Comparison of ENCODE assay signal across 17 cellular contexts in genomic region chr13:98521461-98521860, GRCh38. TPM values are rescaled to one million over a fixed set of nuclear protein-coding genes. Genes with fewer than 3 reads are reported as not detected.
DNase-seq lines count a peak whose midpoint lies in the region; ATAC-seq and TF ChIP-seq lines count a peak whose summit lies in the region.
"Had no signal": no experiment of that assay in that cellular context is flagged by ENCODE, and none has a peak within 500 bp of the region (broad histone marks: within the 10 kb centered on the region; RNA-seq: fewer than 3 reads in every experiment).

No MANE protein-coding gene starts in this region.

- H3K14ac ChIP-seq in neuronal stem cell (ENCODE audit: low read length), result no peak overlapping the region

- no peak overlapping the region for H2BK12ac ChIP-seq in neuronal stem cell (ENCODE audit: low read length)

- CTCF ChIA-PET in T-cell (lab: Charles Lee), result interaction anchor here in 1 of 2 donors (1.2 kb wide), 1 partner anchor 17 kb away, joined by 3 read pairs; no protein-coding TSS in a partner anchor

- H3K27ac Mint-ChIP-seq in T-cell (peak overlapping the region; percentile 46 to 78), endothelial cell (ENCODE audit: unreplicated experiment) (peak overlapping the region; percentile 50)
- H3K27ac Mint-ChIP-seq in stimulated activated naive B cell treated with anti-CD40 and anti-IgM and Interleukin-4, amounts not matched to agents 10 μg/mL and 1 μg/mL and 100 μg/mL, for 72 hours, result peak overlapping the region; percentile 94

- H3K36me3 ChIP-seq in neuronal stem cell (replicated peaks in 1 of 2; ENCODE audit: control insufficient read depth in 2 of 2, insufficient read depth in 2 of 2, low read length in 2 of 2), result peaks cover 6 to 31% of the 10 kb centered on the region in 2 donors

- no peaks in the 10 kb centered on the region for H3K27me3 ChIP-seq in neuronal stem cell (ENCODE audit: control insufficient read depth in 3 of 3, insufficient read depth in 3 of 3, low read depth in 1 of 3, low read length in 3 of 3)
- H3K27me3 ChIP-seq: ascending aorta, SJSA1 had no signal

- H3K79me1 ChIP-seq in neuronal stem cell (ENCODE audit: low read depth, low read length), result peaks cover 14% of the 10 kb centered on the region

- H2AK5ac ChIP-seq in neuronal stem cell (ENCODE audit: low read depth, low read length), result no peak overlapping the region

- no CpG with 5 or more reads among the region's 10 CpGs for WGBS in neuronal stem cell (ENCODE audit: extremely low coverage in 2 of 2, insufficient read length in 2 of 2, insufficient replicate concordance in 1 of 2), 2 donors

- H3K4me1 Mint-ChIP-seq in T-cell (peaks cover 88 to 99% (median 98%) of the 10 kb centered on the region in 3 donors), endothelial cell (ENCODE audit: unreplicated experiment) (peaks cover 45% of the 10 kb centered on the region)
- H3K4me1 Mint-ChIP-seq in stimulated activated naive B cell treated with anti-CD40 and anti-IgM and Interleukin-4, amounts not matched to agents 10 μg/mL and 1 μg/mL and 100 μg/mL, for 72 hours, result peaks cover 72 to 96% of the 10 kb centered on the region in 2 donors

- H3K4me3 ChIP-seq in neuronal stem cell (ENCODE audit: low read length in 2 of 2), result no peak overlapping the region
- H3K4me3 ChIP-seq: ascending aorta, PC-9, SJSA1, thoracic aorta had no signal

- H2AFZ ChIP-seq in neuronal stem cell (ENCODE audit: low read length), result no peak overlapping the region
- H2AFZ ChIP-seq: PC-9 had no signal

- H4K91ac ChIP-seq in neuronal stem cell (ENCODE audit: low read depth, low read length, poor library complexity), result no peak overlapping the region

- no peak overlapping the region for H3K4me2 ChIP-seq in neuronal stem cell (ENCODE audit: insufficient read depth, low read length, poor library complexity, severe bottlenecking)
- H3K4me2 ChIP-seq: PC-9 had no signal

- POLR2A ChIA-PET in T-cell (lab: Charles Lee), result no interaction called here

- DNase-seq in activated CD8-positive, alpha-beta memory T cell treated with anti-CD3 and anti-CD28 coated beads for 24 hours, result peak; percentile 47
- no peak for DNase-seq in activated CD8-positive, alpha-beta memory T cell treated with anti-CD3 and anti-CD28 coated beads, Interleukin-2, amount 50 U/mL, for 48 hours
- DNase-seq in T-cell (no peak), endothelial cell (ENCODE audit: low spot score) (no peak), neuronal stem cell (ENCODE audit: low spot score) (no peak), NOMO-1 treated with DMSO at 0.1 percent for 48 hours (lab: John Stamatoyannopoulos, UW; ENCODE audit: unreplicated experiment) (no peak)
- no peak for DNase-seq in stimulated activated naive B cell treated with anti-CD40 and anti-IgM and Interleukin-4, amounts not matched to agents 10 μg/mL and 1 μg/mL and 100 μg/mL, for 72 hours
- DNase-seq: activated effector memory CD4-positive, alpha-beta T cell treated with anti-CD3 and anti-CD28 coated beads, Interleukin-2, amount 50 U/mL, for 16 hours; DMS79 treated with DMSO at 0.1 percent for 48 hours; hippocampal formation; PC-9; stimulated activated CD4-positive, alpha-beta T cell treated with anti-CD3 and anti-CD28 coated beads, Interleukin-4, amount 100 ng/mL, for 4 hours had no signal

- H4K8ac ChIP-seq in neuronal stem cell (ENCODE audit: low read depth, low read length), result no peak overlapping the region

- no peak overlapping the region for H2BK120ac ChIP-seq in neuronal stem cell (ENCODE audit: low read depth, low read length)

- H3K9ac ChIP-seq in neuronal stem cell (ENCODE audit: low read depth, low read length, poor library complexity), result no peak overlapping the region

- peaks cover 33 to 34% of the 10 kb centered on the region in 2 donors for H3K4me1 ChIP-seq in neuronal stem cell (ENCODE audit: control insufficient read depth in 2 of 2, insufficient read depth in 1 of 2, low read depth in 1 of 2, low read length in 2 of 2)
- H3K4me1 ChIP-seq: ascending aorta had no signal

- H3K27me3 Mint-ChIP-seq in T-cell (no peaks in the 10 kb centered on the region), endothelial cell (ENCODE audit: unreplicated experiment) (peaks cover 15% of the 10 kb centered on the region)
- H3K27me3 Mint-ChIP-seq in stimulated activated naive B cell treated with anti-CD40 and anti-IgM and Interleukin-4, amounts not matched to agents 10 μg/mL and 1 μg/mL and 100 μg/mL, for 72 hours, result no peaks in the 10 kb centered on the region

- ATAC-seq in T-cell (replicated peaks in 1 of 4) (no peak), HG03025 (IDR thresholded peaks at IDR 0.05; ENCODE audit: low FRiP score, unreplicated experiment) (no peak)
- ATAC-seq in stimulated activated naive B cell treated with anti-CD40 and anti-IgM and Interleukin-4, amounts not matched to agents 10 μg/mL and 1 μg/mL and 100 μg/mL, for 72 hours (replicated peaks), result no peak

- no peaks in the 10 kb centered on the region for H3K9me3 Mint-ChIP-seq in T-cell
- H3K9me3 Mint-ChIP-seq in endothelial cell (ENCODE audit: unreplicated experiment), result no peaks in the 10 kb centered on the region
- peaks cover 0 to 4% of the 10 kb centered on the region in 2 donors for H3K9me3 Mint-ChIP-seq in stimulated activated naive B cell treated with anti-CD40 and anti-IgM and Interleukin-4, amounts not matched to agents 10 μg/mL and 1 μg/mL and 100 μg/mL, for 72 hours
- H3K9me3 Mint-ChIP-seq: CD14-positive monocyte had no signal

- H3K27ac ChIP-seq in neuronal stem cell (replicated peaks; ENCODE audit: low read length), result no peak overlapping the region
- H3K27ac ChIP-seq: ascending aorta, PC-9, SJSA1, thoracic aorta had no signal

- no peak overlapping the region for H3K23ac ChIP-seq in neuronal stem cell (ENCODE audit: low read depth, low read length, poor library complexity)

- H3K4me3 Mint-ChIP-seq in T-cell (no peak overlapping the region), endothelial cell (ENCODE audit: unreplicated experiment) (no peak overlapping the region)
- no peak overlapping the region for H3K4me3 Mint-ChIP-seq in stimulated activated naive B cell treated with anti-CD40 and anti-IgM and Interleukin-4, amounts not matched to agents 10 μg/mL and 1 μg/mL and 100 μg/mL, for 72 hours
- H3K4me3 Mint-ChIP-seq: CD14-positive monocyte had no signal

- peaks cover 20% of the 10 kb centered on the region for H3K36me3 Mint-ChIP-seq in T-cell
- peaks cover 3% of the 10 kb centered on the region for H3K36me3 Mint-ChIP-seq in endothelial cell (ENCODE audit: low read depth, unreplicated experiment)
- peaks cover 16 to 36% of the 10 kb centered on the region in 2 donors for H3K36me3 Mint-ChIP-seq in stimulated activated naive B cell treated with anti-CD40 and anti-IgM and Interleukin-4, amounts not matched to agents 10 μg/mL and 1 μg/mL and 100 μg/mL, for 72 hours

- no peak overlapping the region for H2BK5ac ChIP-seq in neuronal stem cell (ENCODE audit: low read length)

- no peak overlapping the region for H3K18ac ChIP-seq in neuronal stem cell (ENCODE audit: low read length)

- TF ChIP-seq CTCF in endothelial cell (IDR thresholded peaks at IDR 0.05; ENCODE audit: unreplicated experiment), result no peak

- no peaks in the 10 kb centered on the region for H3K9me3 ChIP-seq in neuronal stem cell (replicated peaks in 1 of 2; ENCODE audit: control insufficient read depth in 2 of 2, insufficient read depth in 1 of 2, low read depth in 1 of 2, low read length in 2 of 2)
- H3K9me3 ChIP-seq: ascending aorta, SJSA1, thoracic aorta had no signal

- H2BK15ac ChIP-seq in neuronal stem cell (ENCODE audit: low read length), result no peak overlapping the region

- H3K4ac ChIP-seq in neuronal stem cell (ENCODE audit: low read length), result no peak overlapping the region

RNA-seq across cellular contexts. Expression of gene STK24, which starts 55.4 kb away (rescaled TPM):
- total RNA-seq in T-cell (100 to 1,000 TPM in 4 of 5 donors, 10 to 100 TPM in 1; 92.1 to 143 (median 113) TPM), endothelial cell (ENCODE audit: unreplicated experiment) (92.3 TPM)
- 162 TPM for polyA plus RNA-seq in neuronal stem cell (2013, experiment 1 of 2)
- 159 TPM for polyA plus RNA-seq in neuronal stem cell (2013, experiment 2 of 2)
